1 cellular context compared by ENCODE assay signal in the genomic region with DNA sequence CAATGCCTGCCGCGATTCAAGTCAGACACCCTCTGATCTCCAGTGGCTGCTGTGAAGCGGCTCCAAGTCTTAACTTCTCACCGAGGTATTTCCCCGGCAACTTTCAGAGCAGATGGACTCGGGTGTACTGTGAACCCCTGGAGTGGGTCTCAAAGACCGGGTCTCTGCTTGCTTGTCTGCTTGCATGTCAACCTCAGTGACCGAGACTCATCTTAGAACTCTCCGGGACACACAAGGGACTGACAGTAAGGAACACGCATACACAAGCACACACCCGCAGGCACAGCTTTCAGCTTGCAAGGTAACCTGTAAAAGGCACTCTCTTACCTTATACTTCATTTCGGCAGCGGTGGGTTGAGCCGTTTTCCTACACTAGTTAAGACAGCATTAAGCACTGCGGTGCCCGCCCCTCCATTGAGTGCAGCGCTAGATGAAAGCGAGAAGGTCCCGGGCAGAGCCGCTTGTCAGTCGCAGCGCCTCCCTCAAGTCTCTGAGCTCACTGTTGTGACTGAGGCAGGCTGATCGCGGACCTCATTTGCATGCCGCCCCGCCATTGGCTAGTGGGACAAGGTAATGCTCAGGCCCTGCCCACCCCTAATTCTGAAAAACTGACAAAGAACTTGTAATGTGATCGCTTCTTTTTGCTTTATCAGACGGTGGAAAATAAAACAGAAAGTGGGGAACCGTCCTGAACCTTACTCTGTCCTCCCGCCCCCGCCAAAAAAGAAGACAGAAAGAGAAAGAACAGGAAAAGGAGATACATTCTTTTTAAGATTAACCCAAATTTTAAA.
TF ChIP-seq lines count a peak whose summit lies in the region.

A gene with protein sequence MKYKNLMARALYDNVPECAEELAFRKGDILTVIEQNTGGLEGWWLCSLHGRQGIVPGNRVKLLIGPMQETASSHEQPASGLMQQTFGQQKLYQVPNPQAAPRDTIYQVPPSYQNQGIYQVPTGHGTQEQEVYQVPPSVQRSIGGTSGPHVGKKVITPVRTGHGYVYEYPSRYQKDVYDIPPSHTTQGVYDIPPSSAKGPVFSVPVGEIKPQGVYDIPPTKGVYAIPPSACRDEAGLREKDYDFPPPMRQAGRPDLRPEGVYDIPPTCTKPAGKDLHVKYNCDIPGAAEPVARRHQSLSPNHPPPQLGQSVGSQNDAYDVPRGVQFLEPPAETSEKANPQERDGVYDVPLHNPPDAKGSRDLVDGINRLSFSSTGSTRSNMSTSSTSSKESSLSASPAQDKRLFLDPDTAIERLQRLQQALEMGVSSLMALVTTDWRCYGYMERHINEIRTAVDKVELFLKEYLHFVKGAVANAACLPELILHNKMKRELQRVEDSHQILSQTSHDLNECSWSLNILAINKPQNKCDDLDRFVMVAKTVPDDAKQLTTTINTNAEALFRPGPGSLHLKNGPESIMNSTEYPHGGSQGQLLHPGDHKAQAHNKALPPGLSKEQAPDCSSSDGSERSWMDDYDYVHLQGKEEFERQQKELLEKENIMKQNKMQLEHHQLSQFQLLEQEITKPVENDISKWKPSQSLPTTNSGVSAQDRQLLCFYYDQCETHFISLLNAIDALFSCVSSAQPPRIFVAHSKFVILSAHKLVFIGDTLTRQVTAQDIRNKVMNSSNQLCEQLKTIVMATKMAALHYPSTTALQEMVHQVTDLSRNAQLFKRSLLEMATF (minus strand): TSS at position 492 of the 791 bp plus-strand sequence. CDS start 153 bp downstream, at position 339.

TF ChIP-seq in HepG2, 621 proteins besides CTCF, POLR2A, EP300 and RAD21 (continued from another document and continues in another):
- TF ChIP-seq, protein P1, sequence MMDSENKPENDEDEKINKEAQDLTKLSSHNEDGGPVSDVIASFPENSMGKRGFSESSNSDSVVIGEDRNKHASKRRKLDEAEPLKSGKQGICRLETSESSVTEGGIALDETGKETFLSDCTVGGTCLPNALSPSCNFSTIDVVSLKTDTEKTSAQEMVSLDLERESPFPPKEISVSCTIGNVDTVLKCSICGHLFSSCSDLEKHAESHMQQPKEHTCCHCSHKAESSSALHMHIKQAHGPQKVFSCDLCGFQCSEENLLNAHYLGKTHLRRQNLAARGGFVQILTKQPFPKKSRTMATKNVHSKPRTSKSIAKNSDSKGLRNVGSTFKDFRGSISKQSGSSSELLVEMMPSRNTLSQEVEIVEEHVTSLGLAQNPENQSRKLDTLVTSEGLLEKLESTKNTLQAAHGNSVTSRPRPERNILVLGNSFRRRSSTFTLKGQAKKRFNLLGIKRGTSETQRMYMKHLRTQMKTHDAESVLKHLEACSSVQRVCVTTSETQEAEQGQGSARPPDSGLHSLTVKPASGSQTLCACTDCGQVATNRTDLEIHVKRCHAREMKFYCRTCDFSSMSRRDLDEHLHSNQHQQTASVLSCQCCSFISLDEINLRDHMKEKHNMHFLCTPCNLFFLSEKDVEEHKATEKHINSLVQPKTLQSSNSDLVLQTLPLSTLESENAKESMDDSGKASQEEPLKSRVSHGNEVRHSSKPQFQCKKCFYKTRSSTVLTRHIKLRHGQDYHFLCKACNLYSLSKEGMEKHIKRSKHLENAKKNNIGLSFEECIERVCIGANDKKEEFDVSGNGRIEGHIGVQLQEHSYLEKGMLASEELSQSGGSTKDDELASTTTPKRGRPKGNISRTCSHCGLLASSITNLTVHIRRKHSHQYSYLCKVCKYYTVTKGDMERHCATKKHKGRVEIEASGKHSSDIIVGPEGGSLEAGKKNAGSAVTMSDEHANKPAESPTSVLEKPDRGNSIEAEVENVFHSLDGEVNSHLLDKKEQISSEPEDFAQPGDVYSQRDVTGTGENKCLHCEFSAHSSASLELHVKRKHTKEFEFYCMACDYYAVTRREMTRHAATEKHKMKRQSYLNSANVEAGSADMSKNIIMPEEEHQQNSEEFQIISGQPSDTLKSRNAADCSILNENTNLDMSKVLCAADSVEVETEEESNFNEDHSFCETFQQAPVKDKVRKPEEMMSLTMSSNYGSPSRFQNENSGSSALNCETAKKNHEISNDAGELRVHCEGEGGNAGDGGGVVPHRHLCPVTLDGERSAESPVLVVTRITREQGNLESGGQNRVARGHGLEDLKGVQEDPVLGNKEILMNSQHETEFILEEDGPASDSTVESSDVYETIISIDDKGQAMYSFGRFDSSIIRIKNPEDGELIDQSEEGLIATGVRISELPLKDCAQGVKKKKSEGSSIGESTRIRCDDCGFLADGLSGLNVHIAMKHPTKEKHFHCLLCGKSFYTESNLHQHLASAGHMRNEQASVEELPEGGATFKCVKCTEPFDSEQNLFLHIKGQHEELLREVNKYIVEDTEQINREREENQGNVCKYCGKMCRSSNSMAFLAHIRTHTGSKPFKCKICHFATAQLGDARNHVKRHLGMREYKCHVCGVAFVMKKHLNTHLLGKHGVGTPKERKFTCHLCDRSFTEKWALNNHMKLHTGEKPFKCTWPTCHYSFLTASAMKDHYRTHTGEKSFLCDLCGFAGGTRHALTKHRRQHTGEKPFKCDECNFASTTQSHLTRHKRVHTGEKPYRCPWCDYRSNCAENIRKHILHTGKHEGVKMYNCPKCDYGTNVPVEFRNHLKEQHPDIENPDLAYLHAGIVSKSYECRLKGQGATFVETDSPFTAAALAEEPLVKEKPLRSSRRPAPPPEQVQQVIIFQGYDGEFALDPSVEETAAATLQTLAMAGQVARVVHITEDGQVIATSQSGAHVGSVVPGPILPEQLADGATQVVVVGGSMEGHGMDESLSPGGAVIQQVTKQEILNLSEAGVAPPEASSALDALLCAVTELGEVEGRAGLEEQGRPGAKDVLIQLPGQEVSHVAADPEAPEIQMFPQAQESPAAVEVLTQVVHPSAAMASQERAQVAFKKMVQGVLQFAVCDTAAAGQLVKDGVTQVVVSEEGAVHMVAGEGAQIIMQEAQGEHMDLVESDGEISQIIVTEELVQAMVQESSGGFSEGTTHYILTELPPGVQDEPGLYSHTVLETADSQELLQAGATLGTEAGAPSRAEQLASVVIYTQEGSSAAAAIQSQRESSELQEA (CRISPR knock-in tag; IDR thresholded peaks at IDR 0.05; ENCODE audit: not compliant biosample characterization), result no peak
- TF ChIP-seq NCOA1 (CRISPR knock-in tag; IDR thresholded peaks at IDR 0.05) (no peak), ZBTB7B (CRISPR knock-in tag; IDR thresholded peaks at IDR 0.05) (peak; percentile 78), SRSF1 (optimal IDR thresholded peaks at IDR 0.05; ENCODE audit: low read depth, low read length) (no peak), NR1H2 (CRISPR knock-in tag; IDR thresholded peaks at IDR 0.05; ENCODE audit: borderline replicate concordance, low read depth) (no peak), FOXJ3 (CRISPR knock-in tag; IDR thresholded peaks at IDR 0.05; ENCODE audit: borderline replicate concordance) (no peak; the same call in 1 of the 2 replicates), BHLHE40 (IDR thresholded peaks at IDR 0.05; ENCODE audit: low read length) (peak; percentile 58), ETV6 (CRISPR knock-in tag; conservative IDR thresholded peaks at IDR 0.05) (peak; percentile 85), ZNF766 (CRISPR knock-in tag; IDR thresholded peaks at IDR 0.05; ENCODE audit: borderline replicate concordance) (peak; percentile 28; the same call in 1 of the 2 replicates), ZNF878 (CRISPR knock-in tag; IDR thresholded peaks at IDR 0.05) (peak; percentile 36; the same call in 1 of the 2 replicates), PRPF4 (IDR thresholded peaks at IDR 0.05; ENCODE audit: low read depth, low read length, poor library complexity, severe bottlenecking) (no peak), FOXA3 (CRISPR knock-in tag; IDR thresholded peaks at IDR 0.05) (peak; percentile 73; the same call in 1 of the 2 replicates), AHR (CRISPR knock-in tag; IDR thresholded peaks at IDR 0.05) (no peak), NCOA2 (CRISPR knock-in tag; IDR thresholded peaks at IDR 0.05) (peak; percentile 68; the same call in 1 of the 2 replicates), ZNF598 (CRISPR knock-in tag; IDR thresholded peaks at IDR 0.05; ENCODE audit: borderline replicate concordance) (no peak; the same call in 1 of the 2 replicates), MTA3 (CRISPR knock-in tag; IDR thresholded peaks at IDR 0.05) (no peak), HOXA9 (CRISPR knock-in tag; IDR thresholded peaks at IDR 0.05; ENCODE audit: borderline replicate concordance) (no peak), ZNF781 (CRISPR knock-in tag; IDR thresholded peaks at IDR 0.05; ENCODE audit: borderline replicate concordance, not compliant biosample characterization) (peak; percentile 79), ZNF317 (CRISPR knock-in tag; IDR thresholded peaks at IDR 0.05) (peak; percentile 61; the same call in 1 of the 2 replicates), RELA (CRISPR knock-in tag; IDR thresholded peaks at IDR 0.05) (0 out of 2 replicates have a peak, but pooled peaks have one; percentile 27), ZZZ3 (CRISPR knock-in tag; IDR thresholded peaks at IDR 0.05; ENCODE audit: borderline replicate concordance) (no peak), ZNF850 (CRISPR knock-in tag; conservative IDR thresholded peaks at IDR 0.05) (no peak)
- TF ChIP-seq, protein P2, sequence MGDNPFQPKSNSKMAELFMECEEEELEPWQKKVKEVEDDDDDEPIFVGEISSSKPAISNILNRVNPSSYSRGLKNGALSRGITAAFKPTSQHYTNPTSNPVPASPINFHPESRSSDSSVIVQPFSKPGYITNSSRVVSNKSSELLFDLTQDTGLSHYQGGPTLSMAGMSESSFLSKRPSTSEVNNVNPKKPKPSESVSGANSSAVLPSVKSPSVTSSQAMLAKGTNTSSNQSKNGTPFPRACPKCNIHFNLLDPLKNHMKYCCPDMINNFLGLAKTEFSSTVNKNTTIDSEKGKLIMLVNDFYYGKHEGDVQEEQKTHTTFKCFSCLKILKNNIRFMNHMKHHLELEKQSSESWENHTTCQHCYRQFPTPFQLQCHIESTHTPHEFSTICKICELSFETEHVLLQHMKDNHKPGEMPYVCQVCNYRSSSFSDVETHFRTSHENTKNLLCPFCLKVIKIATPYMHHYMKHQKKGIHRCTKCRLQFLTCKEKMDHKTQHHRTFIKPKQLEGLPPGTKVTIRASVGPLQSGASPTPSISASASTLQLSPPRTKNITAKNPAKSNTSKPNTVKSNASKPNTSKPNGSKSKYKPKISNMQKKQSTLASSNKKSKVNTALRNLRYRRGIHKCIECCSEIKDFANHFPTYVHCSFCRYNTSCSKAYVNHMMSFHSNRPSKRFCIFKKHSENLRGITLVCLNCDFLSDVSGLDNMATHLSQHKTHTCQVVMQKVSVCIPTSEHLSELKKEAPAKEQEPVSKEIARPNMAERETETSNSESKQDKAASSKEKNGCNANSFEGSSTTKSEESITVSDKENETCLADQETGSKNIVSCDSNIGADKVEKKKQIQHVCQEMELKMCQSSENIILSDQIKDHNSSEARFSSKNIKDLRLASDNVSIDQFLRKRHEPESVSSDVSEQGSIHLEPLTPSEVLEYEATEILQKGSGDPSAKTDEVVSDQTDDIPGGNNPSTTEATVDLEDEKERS (CRISPR knock-in tag; IDR thresholded peaks at IDR 0.05), result no peak; the same call in 1 of the 2 replicates
- TF ChIP-seq, protein P3, sequence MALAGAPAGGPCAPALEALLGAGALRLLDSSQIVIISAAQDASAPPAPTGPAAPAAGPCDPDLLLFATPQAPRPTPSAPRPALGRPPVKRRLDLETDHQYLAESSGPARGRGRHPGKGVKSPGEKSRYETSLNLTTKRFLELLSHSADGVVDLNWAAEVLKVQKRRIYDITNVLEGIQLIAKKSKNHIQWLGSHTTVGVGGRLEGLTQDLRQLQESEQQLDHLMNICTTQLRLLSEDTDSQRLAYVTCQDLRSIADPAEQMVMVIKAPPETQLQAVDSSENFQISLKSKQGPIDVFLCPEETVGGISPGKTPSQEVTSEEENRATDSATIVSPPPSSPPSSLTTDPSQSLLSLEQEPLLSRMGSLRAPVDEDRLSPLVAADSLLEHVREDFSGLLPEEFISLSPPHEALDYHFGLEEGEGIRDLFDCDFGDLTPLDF (CRISPR knock-in tag; IDR thresholded peaks at IDR 0.05), result no peak; the same call in 1 of the 2 replicates
- TF ChIP-seq, protein P4, sequence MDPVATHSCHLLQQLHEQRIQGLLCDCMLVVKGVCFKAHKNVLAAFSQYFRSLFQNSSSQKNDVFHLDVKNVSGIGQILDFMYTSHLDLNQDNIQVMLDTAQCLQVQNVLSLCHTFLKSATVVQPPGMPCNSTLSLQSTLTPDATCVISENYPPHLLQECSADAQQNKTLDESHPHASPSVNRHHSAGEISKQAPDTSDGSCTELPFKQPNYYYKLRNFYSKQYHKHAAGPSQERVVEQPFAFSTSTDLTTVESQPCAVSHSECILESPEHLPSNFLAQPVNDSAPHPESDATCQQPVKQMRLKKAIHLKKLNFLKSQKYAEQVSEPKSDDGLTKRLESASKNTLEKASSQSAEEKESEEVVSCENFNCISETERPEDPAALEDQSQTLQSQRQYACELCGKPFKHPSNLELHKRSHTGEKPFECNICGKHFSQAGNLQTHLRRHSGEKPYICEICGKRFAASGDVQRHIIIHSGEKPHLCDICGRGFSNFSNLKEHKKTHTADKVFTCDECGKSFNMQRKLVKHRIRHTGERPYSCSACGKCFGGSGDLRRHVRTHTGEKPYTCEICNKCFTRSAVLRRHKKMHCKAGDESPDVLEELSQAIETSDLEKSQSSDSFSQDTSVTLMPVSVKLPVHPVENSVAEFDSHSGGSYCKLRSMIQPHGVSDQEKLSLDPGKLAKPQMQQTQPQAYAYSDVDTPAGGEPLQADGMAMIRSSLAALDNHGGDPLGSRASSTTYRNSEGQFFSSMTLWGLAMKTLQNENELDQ (CRISPR knock-in tag; IDR thresholded peaks at IDR 0.05; ENCODE audit: borderline replicate concordance), result no peak
- TF ChIP-seq, protein P5, sequence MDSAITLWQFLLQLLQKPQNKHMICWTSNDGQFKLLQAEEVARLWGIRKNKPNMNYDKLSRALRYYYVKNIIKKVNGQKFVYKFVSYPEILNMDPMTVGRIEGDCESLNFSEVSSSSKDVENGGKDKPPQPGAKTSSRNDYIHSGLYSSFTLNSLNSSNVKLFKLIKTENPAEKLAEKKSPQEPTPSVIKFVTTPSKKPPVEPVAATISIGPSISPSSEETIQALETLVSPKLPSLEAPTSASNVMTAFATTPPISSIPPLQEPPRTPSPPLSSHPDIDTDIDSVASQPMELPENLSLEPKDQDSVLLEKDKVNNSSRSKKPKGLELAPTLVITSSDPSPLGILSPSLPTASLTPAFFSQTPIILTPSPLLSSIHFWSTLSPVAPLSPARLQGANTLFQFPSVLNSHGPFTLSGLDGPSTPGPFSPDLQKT (CRISPR knock-in tag; IDR thresholded peaks at IDR 0.05; ENCODE audit: borderline replicate concordance), result no peak
